ENCODE assay signal across 2 cellular contexts in genomic region chr12:122116707-122117535, GRCh38.
A peak's percentile ranks its signal among the peaks of the same experiment; 100 is the strongest.
TF ChIP-seq lines count a peak whose summit lies in the region.

No MANE protein-coding gene starts in this region.

TF ChIP-seq in HepG2, 621 proteins besides CTCF, POLR2A, EP300 and RAD21 (continued from another document):
- TF ChIP-seq ZNF670 (CRISPR knock-in tag; IDR thresholded peaks at IDR 0.05; ENCODE audit: borderline replicate concordance) (no peak), STAG1 (CRISPR knock-in tag; IDR thresholded peaks at IDR 0.05) (0 out of 2 replicates have a peak, but pooled peaks have one; percentile 20)

TF ChIP-seq in WTC11, 78 proteins besides CTCF, POLR2A, EP300 and RAD21 (continued from another document):
- TF ChIP-seq PREB (CRISPR knock-in tag; IDR thresholded peaks at IDR 0.05; ENCODE audit: borderline replicate concordance) (no peak), FOXJ3 (CRISPR knock-in tag; IDR thresholded peaks at IDR 0.05; ENCODE audit: borderline replicate concordance) (no peak), SMAD4 (CRISPR knock-in tag; IDR thresholded peaks at IDR 0.05) (no peak), STAT6 (CRISPR knock-in tag; conservative IDR thresholded peaks at IDR 0.05; ENCODE audit: low read depth) (no peak), ZNF423 (CRISPR knock-in tag; IDR thresholded peaks at IDR 0.05) (no peak), FOXK1 (CRISPR knock-in tag; IDR thresholded peaks at IDR 0.05) (no peak), AFF4 (CRISPR knock-in tag; IDR thresholded peaks at IDR 0.05; ENCODE audit: borderline replicate concordance) (no peak), KAT7 (CRISPR knock-in tag; IDR thresholded peaks at IDR 0.05; ENCODE audit: borderline replicate concordance) (no peak)
